In genomic region chr5:154517181-154517580, GRCh38 we compare ENCODE assay signal across 23 cellular contexts. TPM values are rescaled to one million over a fixed set of nuclear protein-coding genes. Genes with fewer than 3 reads are reported as not detected.
DNase-seq lines count a peak whose midpoint lies in the region; ATAC-seq and TF ChIP-seq lines count a peak whose summit lies in the region.
"Had no signal": no experiment of that assay in that cellular context is flagged by ENCODE, and none has a peak within 500 bp of the region (broad histone marks: within the 10 kb centered on the region; RNA-seq: fewer than 3 reads in every experiment).

No MANE protein-coding gene starts in this region.

- DNase-seq in GM23338 (ENCODE audit: low spot score) = no peak
- DNase-seq in SK-N-DZ (ENCODE audit: low spot score) = peak; percentile 93
- DNase-seq in glutamatergic neuron = peak; percentile 22
- no peak for DNase-seq in neuronal stem cell (ENCODE audit: low spot score)
- DNase-seq in stimulated activated naive CD4-positive, alpha-beta T cell (lab: John Stamatoyannopoulos, UW) = no peak
- no peak for DNase-seq in epidermal melanocyte (ENCODE audit: insufficient read length, low spot score)
- no peak for DNase-seq in MM.1S
- DNase-seq: CD4-positive, CD25-positive, alpha-beta regulatory T cell; COR-L47; GDM1; H7; HFFc6; KG1; NCI-H1105 treated with DMSO at 0.1 percent for 48 hours; NCI-H2081; NCI-H2171; NCI-H345; NCI-H524 treated with DMSO at 0.1 percent for 48 hours; SIG-M5 had no signal

- H3K4me2 ChIP-seq in GM23338 (no peak overlapping the region), neuronal stem cell (ENCODE audit: insufficient read depth, low read length, poor library complexity, severe bottlenecking) (no peak overlapping the region), MM.1S (ENCODE audit: low read depth, low read length) (no peak overlapping the region)

- H3K9me3 Mint-ChIP-seq in GM23338 = no peaks in the 10 kb centered on the region
- peaks cover 4% of the 10 kb centered on the region for H3K9me3 Mint-ChIP-seq in glutamatergic neuron (ENCODE audit: unreplicated experiment)
- H3K9me3 Mint-ChIP-seq: HFFc6 had no signal

- no peak overlapping the region for H2BK120ac ChIP-seq in neuronal stem cell (ENCODE audit: low read depth, low read length)

- H3K79me2 ChIP-seq in GM23338 (replicated peaks; ENCODE audit: insufficient read depth) = no peaks in the 10 kb centered on the region
- no peaks in the 10 kb centered on the region for H3K79me2 ChIP-seq in MM.1S (ENCODE audit: low read length)

- no peak overlapping the region for H4K8ac ChIP-seq in neuronal stem cell (ENCODE audit: low read depth, low read length)

- peaks cover 2% of the 10 kb centered on the region for H3K79me1 ChIP-seq in neuronal stem cell (ENCODE audit: low read depth, low read length)

- peak overlapping the region; percentile 44 for H2BK12ac ChIP-seq in neuronal stem cell (ENCODE audit: low read length)

- peak overlapping the region; percentile 6 for H3K18ac ChIP-seq in neuronal stem cell (ENCODE audit: low read length)

- H3K9ac ChIP-seq in neuronal stem cell (ENCODE audit: low read depth, low read length, poor library complexity) = no peak overlapping the region
- H3K9ac ChIP-seq in MM.1S (ENCODE audit: low read length) = no peak overlapping the region

- H3K9me3 ChIP-seq in neuronal stem cell (replicated peaks in 1 of 2; ENCODE audit: control insufficient read depth in 2 of 2, insufficient read depth in 1 of 2, low read depth in 1 of 2, low read length in 2 of 2) (no peaks in the 10 kb centered on the region), MM.1S (replicated peaks; ENCODE audit: insufficient read depth, low read length) (no peaks in the 10 kb centered on the region)

- H2AK5ac ChIP-seq in neuronal stem cell (ENCODE audit: low read depth, low read length) = no peak overlapping the region

- no peak overlapping the region for H2BK15ac ChIP-seq in neuronal stem cell (ENCODE audit: low read length)

- peaks cover 17% of the 10 kb centered on the region; the same call in 1 of the 2 replicates for H3K27me3 ChIP-seq in GM23338 (ENCODE audit: insufficient read depth)
- peaks cover 0 to 52% (median 2%) of the 10 kb centered on the region in 3 experiments for H3K27me3 ChIP-seq in neuronal stem cell (ENCODE audit: control insufficient read depth in 3 of 3, insufficient read depth in 3 of 3, low read depth in 1 of 3, low read length in 3 of 3)
- H3K27me3 ChIP-seq in MM.1S (replicated peaks; ENCODE audit: insufficient read depth, low read length) = no peaks in the 10 kb centered on the region

- H3K4me1 ChIP-seq in GM23338 (ENCODE audit: insufficient read depth) (peaks cover 12% of the 10 kb centered on the region), neuronal stem cell (ENCODE audit: control insufficient read depth in 2 of 2, insufficient read depth in 1 of 2, low read depth in 1 of 2, low read length in 2 of 2) (peaks cover 0 to 8% of the 10 kb centered on the region in 2 donors), MM.1S (ENCODE audit: low read length) (peaks cover 20% of the 10 kb centered on the region)

- TF ChIP-seq CTCF in GM23338 (conservative IDR thresholded peaks at IDR 0.05; ENCODE audit: low read depth in 2 of 2) (no peak), glutamatergic neuron (IDR thresholded peaks at IDR 0.05; ENCODE audit: partially characterized antibody, unreplicated experiment) (no peak), MM.1S (IDR thresholded peaks at IDR 0.05; ENCODE audit: low read length) (no peak)

- no peak overlapping the region for H3K27ac ChIP-seq in GM23338 (ENCODE audit: low read depth)
- no peak overlapping the region for H3K27ac ChIP-seq in neuronal stem cell (replicated peaks; ENCODE audit: low read length)
- H3K27ac ChIP-seq in MM.1S (ENCODE audit: low read length) = no peak overlapping the region
- H3K27ac ChIP-seq: HL-60 had no signal

- peak overlapping the region; percentile 61 for H3K23ac ChIP-seq in neuronal stem cell (ENCODE audit: low read depth, low read length, poor library complexity)

- H3K4me1 Mint-ChIP-seq in GM23338 (peaks cover 15% of the 10 kb centered on the region), glutamatergic neuron (ENCODE audit: low read depth, unreplicated experiment) (peaks cover 3% of the 10 kb centered on the region)

- H3K36me3 ChIP-seq in GM23338 (ENCODE audit: insufficient read depth) (no peaks in the 10 kb centered on the region), neuronal stem cell (replicated peaks in 1 of 2; ENCODE audit: control insufficient read depth in 2 of 2, insufficient read depth in 2 of 2, low read length in 2 of 2) (no peaks in the 10 kb centered on the region), MM.1S (replicated peaks; ENCODE audit: insufficient read depth, low read length) (no peaks in the 10 kb centered on the region)

- H3K4me3 ChIP-seq in GM23338 (no peak overlapping the region), neuronal stem cell (ENCODE audit: low read length in 2 of 2) (no peak overlapping the region), MM.1S (ENCODE audit: low read length) (no peak overlapping the region)

- peaks cover 6% of the 10 kb centered on the region for H3K27me3 Mint-ChIP-seq in GM23338 (ENCODE audit: insufficient read depth, low read depth, poor library complexity)
- peaks cover 4% of the 10 kb centered on the region for H3K27me3 Mint-ChIP-seq in glutamatergic neuron (ENCODE audit: unreplicated experiment)

- H3K36me3 Mint-ChIP-seq in GM23338 (ENCODE audit: low read depth) = no peaks in the 10 kb centered on the region
- no peaks in the 10 kb centered on the region for H3K36me3 Mint-ChIP-seq in glutamatergic neuron (ENCODE audit: unreplicated experiment)
- H3K36me3 Mint-ChIP-seq: CD4-positive, CD25-positive, alpha-beta regulatory T cell had no signal

- peak overlapping the region; percentile 47; the same call in 1 of the 2 replicates for H2AFZ ChIP-seq in GM23338
- H2AFZ ChIP-seq in neuronal stem cell (ENCODE audit: low read length) = peak overlapping the region; percentile 22
- H2AFZ ChIP-seq in MM.1S (ENCODE audit: low read length) = no peak overlapping the region

- H4K20me1 ChIP-seq in GM23338 (replicated peaks; ENCODE audit: insufficient read depth) (no peaks in the 10 kb centered on the region), MM.1S (ENCODE audit: insufficient read depth, low read length) (no peaks in the 10 kb centered on the region)

- H3K14ac ChIP-seq in neuronal stem cell (ENCODE audit: low read length) = no peak overlapping the region

- no CpG with 5 or more reads among the region's 7 CpGs for WGBS in neuronal stem cell (ENCODE audit: extremely low coverage in 2 of 2, insufficient read length in 2 of 2, insufficient replicate concordance in 1 of 2), 2 donors

- no peak for ATAC-seq in GM23338

- no peak overlapping the region for H2BK5ac ChIP-seq in neuronal stem cell (ENCODE audit: low read length)

- H3F3A ChIP-seq in GM23338 (replicated peaks; ENCODE audit: low read depth) = no peaks in the 10 kb centered on the region
- peaks cover 8% of the 10 kb centered on the region; the same call in 1 of the 2 replicates for H3F3A ChIP-seq in MM.1S (ENCODE audit: insufficient read depth, low read length)

- no peak overlapping the region for H3K4ac ChIP-seq in neuronal stem cell (ENCODE audit: low read length)

- H4K91ac ChIP-seq in neuronal stem cell (ENCODE audit: low read depth, low read length, poor library complexity) = no peak overlapping the region

- H3K27ac Mint-ChIP-seq in GM23338 (no peak overlapping the region), glutamatergic neuron (ENCODE audit: unreplicated experiment) (no peak overlapping the region)
- H3K27ac Mint-ChIP-seq: CD4-positive, CD25-positive, alpha-beta regulatory T cell; HFFc6 had no signal

- H3K9me2 ChIP-seq in GM23338 (ENCODE audit: insufficient read depth) (no peaks in the 10 kb centered on the region), MM.1S (replicated peaks; ENCODE audit: insufficient read depth, low read length) (no peaks in the 10 kb centered on the region)

- no peak overlapping the region for H3K4me3 Mint-ChIP-seq in GM23338
- H3K4me3 Mint-ChIP-seq in glutamatergic neuron (ENCODE audit: unreplicated experiment) = no peak overlapping the region
- H3K4me3 Mint-ChIP-seq: CD4-positive, CD25-positive, alpha-beta regulatory T cell; HFFc6 had no signal

TF ChIP-seq in GM23338, 12 proteins besides CTCF, POLR2A, EP300 and RAD21:
- no peak for TF ChIP-seq ZNF331 (CRISPR knock-in tag; IDR thresholded peaks at IDR 0.05; ENCODE audit: low read depth)
- no peak for TF ChIP-seq ZNF114 (CRISPR knock-in tag; IDR thresholded peaks at IDR 0.05)

RNA-seq across cellular contexts. Expression of gene HAND1, which starts 39.2 kb away (rescaled TPM):
- not detected in 2 replicates for total RNA-seq in GM23338 (2014; rRNA removed; shearing (Covaris generic))
- not detected in 2 replicates for polyA plus RNA-seq in GM23338 (2016; fragmentation: Nextera tagmentation; extraction: Ambion mirVana)
- 173 and 186 TPM in 2 replicates for polyA plus RNA-seq in SK-N-DZ (2014; cell fraction: cytosol; rRNA removed)
- 153 and 181 TPM in 2 replicates for polyA plus RNA-seq in SK-N-DZ (2014; cell fraction: nucleus; rRNA removed)
- 0.47 TPM for total RNA-seq in glutamatergic neuron (ENCODE audit: unreplicated experiment)
- polyA plus RNA-seq in neuronal stem cell (2013, experiment 1 of 2) = not detected
- not detected for polyA plus RNA-seq in neuronal stem cell (2013, experiment 2 of 2)
- total RNA-seq: A673; CD4-positive, CD25-positive, alpha-beta regulatory T cell; H7; HFFc6; HT-29 had no signal
- polyA plus RNA-seq: BJ; CD4-positive, CD25-positive, alpha-beta regulatory T cell had no signal

Comparison
In these comparisons a context has a peak if more than half of its experiments do, and no peak if none do; other contexts are left out.
1. DNase-seq: peak in SK-N-DZ (single experiment) and glutamatergic neuron (single experiment); none in GM23338 (single experiment), neuronal stem cell (single experiment), stimulated activated naive CD4-positive, alpha-beta T cell (0 of 6), epidermal melanocyte (single experiment) and MM.1S (single experiment).